In genomic region chr2:174059178-174059874, GRCh38 we compare ENCODE assay signal across 12 cellular contexts.
A peak's percentile ranks its signal among the peaks of the same experiment; 100 is the strongest.
DNase-seq lines count a peak whose midpoint lies in the region; ATAC-seq and TF ChIP-seq lines count a peak whose summit lies in the region.
"Had no signal": no experiment of that assay in that cellular context is flagged by ENCODE, and none has a peak within 500 bp of the region (broad histone marks: within the 10 kb centered on the region; RNA-seq: fewer than 3 reads in every experiment).

No MANE protein-coding gene starts in this region.

- H3K27me3 Mint-ChIP-seq in activated T-helper 1 cell treated with anti-CD3 and anti-CD28 coated beads, Interleukin-12 subunit alpha, Interleukin-12 subunit beta, Interleukin-2, Interleukin-4 antibody, amounts not matched to agents 30 ng/mL and 10 ng/mL and 1 ng/mL, durations not matched to agents 14 hours and 24 hours and 36 hours (ENCODE audit: insufficient read depth) = peaks cover 6% of the 10 kb centered on the region

- no peaks in the 10 kb centered on the region for H3K79me2 ChIP-seq in OCI-LY3 (ENCODE audit: low read length)

- H3K4me1 Mint-ChIP-seq in activated T-helper 1 cell treated with anti-CD3 and anti-CD28 coated beads, Interleukin-12 subunit alpha, Interleukin-12 subunit beta, Interleukin-2, Interleukin-4 antibody, amounts not matched to agents 30 ng/mL and 10 ng/mL and 1 ng/mL, durations not matched to agents 14 hours and 24 hours and 36 hours (ENCODE audit: low read depth) = no peaks in the 10 kb centered on the region

- TF ChIP-seq CTCF in OCI-LY3 (IDR thresholded peaks at IDR 0.05; ENCODE audit: low read depth, low read length) = no peak

- H3K36me3 ChIP-seq in OCI-LY3 (replicated peaks; ENCODE audit: low read depth, low read length) = peaks cover 4% of the 10 kb centered on the region

- TF ChIP-seq POLR2A in erythroblast (IDR thresholded peaks at IDR 0.05; ENCODE audit: low read length) = no peak

- intact Hi-C loops in activated T-helper 1 cell treated with anti-CD3 and anti-CD28 coated beads, Interleukin-12 subunit alpha, Interleukin-12 subunit beta, Interleukin-2, Interleukin-4 antibody, amounts not matched to agents 30 ng/mL and 10 ng/mL and 1 ng/mL, durations not matched to agents 14 hours and 24 hours and 36 hours (cut with micrococcal nuclease) = no loop called here

- H3K27me3 ChIP-seq in OCI-LY3 (ENCODE audit: low read depth, low read length) = peaks cover 12% of the 10 kb centered on the region; the same call in 1 of the 2 replicates

- no peak overlapping the region for H3K4me3 Mint-ChIP-seq in activated T-helper 1 cell treated with anti-CD3 and anti-CD28 coated beads, Interleukin-12 subunit alpha, Interleukin-12 subunit beta, Interleukin-2, Interleukin-4 antibody, amounts not matched to agents 30 ng/mL and 10 ng/mL and 1 ng/mL, durations not matched to agents 14 hours and 24 hours and 36 hours
- H3K4me3 Mint-ChIP-seq: activated B cell treated with CpG ODN at 0.5 μM for 24 hours had no signal

- no peaks in the 10 kb centered on the region for H3K36me3 Mint-ChIP-seq in activated T-helper 1 cell treated with anti-CD3 and anti-CD28 coated beads, Interleukin-12 subunit alpha, Interleukin-12 subunit beta, Interleukin-2, Interleukin-4 antibody, amounts not matched to agents 30 ng/mL and 10 ng/mL and 1 ng/mL, durations not matched to agents 14 hours and 24 hours and 36 hours (ENCODE audit: low read depth)

- peak overlapping the region; percentile 58 for H3K4me2 ChIP-seq in OCI-LY3 (ENCODE audit: low read length)

- H3K9me3 ChIP-seq in OCI-LY3 (ENCODE audit: insufficient read depth, low read length) = 0 out of 2 replicates have a peak, but pooled peaks cover 3% of the 10 kb centered on the region

- H3K9ac ChIP-seq in OCI-LY3 (ENCODE audit: low read length) = no peak overlapping the region

- H3K4me1 ChIP-seq in OCI-LY3 (ENCODE audit: low read length) = peaks cover 27% of the 10 kb centered on the region

- H2AFZ ChIP-seq in OCI-LY3 (ENCODE audit: low read depth, low read length) = no peak overlapping the region

- peaks cover 16% of the 10 kb centered on the region for H3K9me3 Mint-ChIP-seq in activated T-helper 1 cell treated with anti-CD3 and anti-CD28 coated beads, Interleukin-12 subunit alpha, Interleukin-12 subunit beta, Interleukin-2, Interleukin-4 antibody, amounts not matched to agents 30 ng/mL and 10 ng/mL and 1 ng/mL, durations not matched to agents 14 hours and 24 hours and 36 hours

- H3K27ac Mint-ChIP-seq in activated T-helper 1 cell treated with anti-CD3 and anti-CD28 coated beads, Interleukin-12 subunit alpha, Interleukin-12 subunit beta, Interleukin-2, Interleukin-4 antibody, amounts not matched to agents 30 ng/mL and 10 ng/mL and 1 ng/mL, durations not matched to agents 14 hours and 24 hours and 36 hours = no peak overlapping the region
- H3K27ac Mint-ChIP-seq: activated B cell treated with CpG ODN at 0.5 μM for 24 hours had no signal

- H3K4me3 ChIP-seq in OCI-LY3 (ENCODE audit: low read length) = peak overlapping the region; percentile 18; the same call in 1 of the 2 replicates

- 0 out of 2 replicates have a peak overlapping the region, but pooled peaks have one; percentile 12 for H3K27ac ChIP-seq in OCI-LY3 (ENCODE audit: low read length)

- no peaks in the 10 kb centered on the region for H4K20me1 ChIP-seq in OCI-LY3 (ENCODE audit: insufficient read depth, low read length)

- DNase-seq in EH (ENCODE audit: low read depth) (peak; percentile 89), erythroblast (lab: John Stamatoyannopoulos, UW) (peak; percentile 73 to 85), non-pigmented ciliary epithelial cell (ENCODE audit: low read depth) (peak; percentile 44), NCI-H128 (lab: John Stamatoyannopoulos, UW; ENCODE audit: unreplicated experiment) (no peak)
- DNase-seq in activated T-helper 1 cell treated with anti-CD3 and anti-CD28 coated beads, Interleukin-12 subunit alpha, Interleukin-12 subunit beta, Interleukin-2, Interleukin-4 antibody, amounts not matched to agents 30 ng/mL and 10 ng/mL and 1 ng/mL, durations not matched to agents 14 hours and 24 hours and 36 hours (ENCODE audit: low spot score) = no peak
- DNase-seq: activated B cell treated with CpG ODN at 0.5 μM for 24 hours; activated naive CD4-positive, alpha-beta T cell treated with anti-CD3 and anti-CD28 coated beads, Interleukin-2, amount 50 U/mL, for 16 hours; DND-41; stimulated activated CD4-positive, alpha-beta T cell treated with anti-CD3 and anti-CD28 coated beads, Interleukin-2, amount 100 ng/mL, for 48 hours had no signal

- ATAC-seq in GM18519 (IDR thresholded peaks at IDR 0.05; ENCODE audit: low FRiP score, unreplicated experiment) = no peak
- no peak for ATAC-seq in HG02610 (IDR thresholded peaks at IDR 0.05; ENCODE audit: unreplicated experiment)

Comparison
In these comparisons a context has a peak if more than half of its experiments do, and no peak if none do; other contexts are left out.
1. DNase-seq: peak in EH (single experiment), erythroblast (2 of 2) and non-pigmented ciliary epithelial cell (single experiment); none in NCI-H128 (single experiment) and activated T-helper 1 cell treated with anti-CD3 and anti-CD28 coated beads, Interleukin-12 subunit alpha, Interleukin-12 subunit beta, Interleukin-2, Interleukin-4 antibody, amounts not matched to agents 30 ng/mL and 10 ng/mL and 1 ng/mL, durations not matched to agents 14 hours and 24 hours and 36 hours (single experiment).